Comparison of ENCODE assay signal across 14 cellular contexts in genomic region chr10:112214335-112214941, GRCh38.
"Had no signal": no experiment of that assay in that cellular context is flagged by ENCODE, and none has a peak within 500 bp of the region (broad histone marks: within the 10 kb centered on the region; RNA-seq: fewer than 3 reads in every experiment).

No MANE protein-coding gene starts in this region.

- H3K4me1 ChIP-seq: body of pancreas, colonic mucosa had no signal

- ATAC-seq: activated CD8-positive, alpha-beta memory T cell treated with anti-CD3 and anti-CD28 coated beads, Interleukin-2, amount 10 ng/mL, durations not matched to agents 7 days and 5 days; stimulated activated naive CD8-positive, alpha-beta T cell treated with anti-CD3 and anti-CD28 coated beads, Interleukin-15, amount 100 ng/mL, for 72 hours; WTC11 had no signal

- H3K27me3 ChIP-seq: body of pancreas, colonic mucosa had no signal

- H3K27ac ChIP-seq: body of pancreas, colonic mucosa, epithelial cell of prostate had no signal

- DNase-seq: activated CD4-positive, alpha-beta memory T cell treated with anti-CD3 and anti-CD28 coated beads for 36 hours; activated CD4-positive, alpha-beta T cell treated with anti-CD3 and anti-CD28 coated beads for 4 hours; activated CD8-positive, alpha-beta memory T cell treated with anti-CD3 and anti-CD28 coated beads, Interleukin-2, amount 10 ng/mL, durations not matched to agents 7 days and 5 days; activated naive CD8-positive, alpha-beta T cell treated with anti-CD3 and anti-CD28 coated beads for 36 hours; caudate nucleus; colonic mucosa; endodermal cell; foreskin melanocyte; occipital lobe; retina; stimulated activated naive CD8-positive, alpha-beta T cell treated with anti-CD3 and anti-CD28 coated beads, Interleukin-15, amount 100 ng/mL, for 72 hours had no signal

- H3K9me3 ChIP-seq: body of pancreas, colonic mucosa had no signal

- H3K4me3 ChIP-seq: body of pancreas, colonic mucosa had no signal

- H3K36me3 ChIP-seq: colonic mucosa had no signal
